Comparison of ENCODE assay signal across 14 cellular contexts in the genomic region with DNA sequence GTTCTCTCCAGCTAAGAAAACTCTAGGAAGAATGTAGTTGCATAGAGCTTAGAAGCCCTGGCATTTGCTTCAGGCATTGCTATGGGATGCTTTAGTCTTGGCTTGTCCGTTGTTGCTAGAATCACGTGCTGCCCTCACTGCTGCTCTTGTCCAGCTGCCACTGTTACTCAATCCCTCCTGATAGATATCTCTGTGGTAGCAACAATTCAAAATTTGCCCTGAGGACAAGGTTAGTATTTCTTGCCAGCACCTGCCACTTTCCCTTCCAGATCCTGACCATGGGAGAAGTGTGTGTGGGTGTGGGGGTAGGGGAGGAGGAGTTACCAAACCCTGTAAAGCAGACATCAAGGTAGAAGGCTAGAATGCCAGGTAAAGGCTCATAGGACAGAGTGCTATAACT.
DNase-seq lines count a peak whose midpoint lies in the region; ATAC-seq and TF ChIP-seq lines count a peak whose summit lies in the region.
"Had no signal": no experiment of that assay in that cellular context is flagged by ENCODE, and none has a peak within 500 bp of the region (broad histone marks: within the 10 kb centered on the region; RNA-seq: fewer than 3 reads in every experiment).

No MANE protein-coding gene starts in this region.

- H3K27ac Mint-ChIP-seq in activated CD4-positive, alpha-beta memory T cell treated with anti-CD3 and anti-CD28 coated beads for 36 hours = no peak overlapping the region
- H3K27ac Mint-ChIP-seq: activated T-helper 2 cell treated with anti-CD3 and anti-CD28 coated beads, Interferon-gamma antibody, Interleukin-2, Interleukin-4, amounts not matched to agents 10 μg/mL and 5 μg/mL and 100 μg/mL, durations not matched to agents 14 hours and 24 hours and 36 hours; immature natural killer cell; stimulated activated memory B cell treated with anti-CD40 and anti-IgM and Interleukin-4, amounts not matched to agents 10 μg/mL and 1 μg/mL and 100 μg/mL, for 72 hours had no signal

- intact Hi-C loops in activated CD4-positive, alpha-beta memory T cell treated with anti-CD3 and anti-CD28 coated beads for 36 hours (cut with micrococcal nuclease) = no loop called here

- no peaks in the 10 kb centered on the region for H3K4me1 ChIP-seq in foreskin keratinocyte
- H3K4me1 ChIP-seq in thoracic aorta (ENCODE audit: control insufficient read depth in 1 of 2, low read depth in 2 of 2) = peaks cover 16 to 22% of the 10 kb centered on the region in 2 donors
- no peaks in the 10 kb centered on the region for H3K4me1 ChIP-seq in MM.1S (ENCODE audit: low read length)

- H3K36me3 ChIP-seq in thoracic aorta (no peaks in the 10 kb centered on the region), MM.1S (replicated peaks; ENCODE audit: insufficient read depth, low read length) (no peaks in the 10 kb centered on the region)

- no peak overlapping the region for H3K9ac ChIP-seq in MM.1S (ENCODE audit: low read length)

- no peaks in the 10 kb centered on the region for H4K20me1 ChIP-seq in MM.1S (ENCODE audit: insufficient read depth, low read length)

- H3K9me3 ChIP-seq in thoracic aorta (no peaks in the 10 kb centered on the region), MM.1S (replicated peaks; ENCODE audit: insufficient read depth, low read length) (no peaks in the 10 kb centered on the region)

- no peaks in the 10 kb centered on the region for H3K36me3 Mint-ChIP-seq in activated CD4-positive, alpha-beta memory T cell treated with anti-CD3 and anti-CD28 coated beads for 36 hours
- H3K36me3 Mint-ChIP-seq: immature natural killer cell; stimulated activated memory B cell treated with anti-CD40 and anti-IgM and Interleukin-4, amounts not matched to agents 10 μg/mL and 1 μg/mL and 100 μg/mL, for 72 hours had no signal

- ATAC-seq in foreskin keratinocyte = peak; percentile 44
- peak; percentile 29 for ATAC-seq in thoracic aorta (ENCODE audit: insufficient number of reproducible peaks, low FRiP score, low read depth)
- ATAC-seq: stimulated activated memory B cell treated with anti-CD40 and anti-IgM and Interleukin-4, amounts not matched to agents 10 μg/mL and 1 μg/mL and 100 μg/mL, for 72 hours had no signal

- no peak overlapping the region for H2AFZ ChIP-seq in MM.1S (ENCODE audit: low read length)

- no peak overlapping the region for H3K4me3 Mint-ChIP-seq in activated CD4-positive, alpha-beta memory T cell treated with anti-CD3 and anti-CD28 coated beads for 36 hours
- H3K4me3 Mint-ChIP-seq: immature natural killer cell; stimulated activated memory B cell treated with anti-CD40 and anti-IgM and Interleukin-4, amounts not matched to agents 10 μg/mL and 1 μg/mL and 100 μg/mL, for 72 hours had no signal

- no peaks in the 10 kb centered on the region for H3F3A ChIP-seq in MM.1S (ENCODE audit: insufficient read depth, low read length)

- H3K27me3 ChIP-seq in foreskin keratinocyte (peaks cover 7% of the 10 kb centered on the region), thoracic aorta (replicated peaks; ENCODE audit: insufficient read depth) (no peaks in the 10 kb centered on the region), MM.1S (replicated peaks; ENCODE audit: insufficient read depth, low read length) (no peaks in the 10 kb centered on the region)

- POLR2A ChIA-PET in activated CD4-positive, alpha-beta memory T cell treated with anti-CD3 and anti-CD28 coated beads for 36 hours (lab: Charles Lee) = no interaction called here

- no peaks in the 10 kb centered on the region for H3K4me1 Mint-ChIP-seq in activated CD4-positive, alpha-beta memory T cell treated with anti-CD3 and anti-CD28 coated beads for 36 hours (ENCODE audit: low read depth)
- H3K4me1 Mint-ChIP-seq: stimulated activated memory B cell treated with anti-CD40 and anti-IgM and Interleukin-4, amounts not matched to agents 10 μg/mL and 1 μg/mL and 100 μg/mL, for 72 hours had no signal

- no peak overlapping the region for H3K27ac ChIP-seq in foreskin keratinocyte
- peak overlapping the region in 1 of 2 donors; percentile 6 for H3K27ac ChIP-seq in thoracic aorta
- no peak overlapping the region for H3K27ac ChIP-seq in MM.1S (ENCODE audit: low read length)
- H3K27ac ChIP-seq: skin epidermis had no signal

- H3K79me2 ChIP-seq in MM.1S (ENCODE audit: low read length) = no peaks in the 10 kb centered on the region

- H3K9me3 Mint-ChIP-seq in activated CD4-positive, alpha-beta memory T cell treated with anti-CD3 and anti-CD28 coated beads for 36 hours = no peaks in the 10 kb centered on the region
- H3K9me3 Mint-ChIP-seq: activated T-helper 2 cell treated with anti-CD3 and anti-CD28 coated beads, Interferon-gamma antibody, Interleukin-2, Interleukin-4, amounts not matched to agents 10 μg/mL and 5 μg/mL and 100 μg/mL, durations not matched to agents 14 hours and 24 hours and 36 hours; immature natural killer cell; stimulated activated memory B cell treated with anti-CD40 and anti-IgM and Interleukin-4, amounts not matched to agents 10 μg/mL and 1 μg/mL and 100 μg/mL, for 72 hours had no signal

- TF ChIP-seq CTCF in LNCaP clone FGC (IDR thresholded peaks at IDR 0.05; ENCODE audit: control insufficient read depth, extremely low read depth, insufficient read depth) (no peak), foreskin keratinocyte (conservative IDR thresholded peaks at IDR 0.05) (no peak), thoracic aorta (IDR thresholded peaks at IDR 0.05) (no peak), MM.1S (IDR thresholded peaks at IDR 0.05; ENCODE audit: low read length) (no peak)

- H3K4me3 ChIP-seq in LNCaP clone FGC (ENCODE audit: low read depth, low read length) (no peak overlapping the region), thoracic aorta (peak overlapping the region; percentile 52), MM.1S (ENCODE audit: low read length) (no peak overlapping the region)
- H3K4me3 ChIP-seq: skin epidermis had no signal

- H3K9me2 ChIP-seq in MM.1S (replicated peaks; ENCODE audit: insufficient read depth, low read length) = no peaks in the 10 kb centered on the region

- DNase-seq in LNCaP clone FGC (ENCODE audit: low read depth) (peak; percentile 32), OCI-M1 (lab: John Stamatoyannopoulos, UW) (peak; percentile 63), foreskin keratinocyte (peak; percentile 46 to 78), thoracic aorta (ENCODE audit: low spot score) (no peak), MM.1S (no peak), KG1 (lab: John Stamatoyannopoulos, UW) (no peak), amniotic stem cell (lab: John Stamatoyannopoulos, UW) (no peak)
- DNase-seq in activated CD4-positive, alpha-beta memory T cell treated with anti-CD3 and anti-CD28 coated beads for 36 hours = no peak
- DNase-seq: effector CD4-positive, alpha-beta T cell; immature natural killer cell; T-helper 2 cell had no signal

- CTCF ChIA-PET in activated CD4-positive, alpha-beta memory T cell treated with anti-CD3 and anti-CD28 coated beads for 36 hours (lab: Charles Lee) = no interaction called here

- peaks cover 3% of the 10 kb centered on the region for H3K27me3 Mint-ChIP-seq in activated CD4-positive, alpha-beta memory T cell treated with anti-CD3 and anti-CD28 coated beads for 36 hours
- H3K27me3 Mint-ChIP-seq: stimulated activated memory B cell treated with anti-CD40 and anti-IgM and Interleukin-4, amounts not matched to agents 10 μg/mL and 1 μg/mL and 100 μg/mL, for 72 hours had no signal

- H3K4me2 ChIP-seq in MM.1S (ENCODE audit: low read depth, low read length) = no peak overlapping the region

Comparison
In these comparisons a context has a peak if more than half of its experiments do, and no peak if none do; other contexts are left out.
1. DNase-seq: peak in LNCaP clone FGC (single experiment), OCI-M1 (single experiment) and foreskin keratinocyte (2 of 2); none in thoracic aorta (single experiment), MM.1S (single experiment), KG1 (single experiment), activated CD4-positive, alpha-beta memory T cell treated with anti-CD3 and anti-CD28 coated beads for 36 hours (single experiment) and amniotic stem cell (single experiment).